Comparison of ENCODE assay signal across 29 cellular contexts in genomic region chr17:76235883-76236282, GRCh38.
"Had no signal": no experiment of that assay in that cellular context is flagged by ENCODE, and none has a peak within 500 bp of the region (broad histone marks: within the 10 kb centered on the region; RNA-seq: fewer than 3 reads in every experiment).

No MANE protein-coding gene starts in this region.

- H3K27me3 Mint-ChIP-seq: activated CD4-positive, alpha-beta T cell treated with anti-CD3 and anti-CD28 coated beads, Interleukin-2, amount 10 ng/mL, durations not matched to agents 24 days and 14 days; activated CD8-positive, alpha-beta T cell treated with anti-CD3 and anti-CD28 coated beads for 36 hours had no signal

- ATAC-seq: activated CD8-positive, alpha-beta T cell treated with anti-CD3 and anti-CD28 coated beads for 36 hours; activated naive CD4-positive, alpha-beta T cell treated with anti-CD3 and anti-CD28 coated beads, Interleukin-2, amount 50 U/mL, for 72 hours; activated T-cell treated with anti-CD3 and anti-CD28 coated beads, Interleukin-2, amount 50 U/mL, for 4 hours had no signal

- H3K27ac Mint-ChIP-seq: activated CD4-positive, alpha-beta T cell treated with anti-CD3 and anti-CD28 coated beads, Interleukin-2, amount 10 ng/mL, durations not matched to agents 24 days and 14 days; activated CD8-positive, alpha-beta T cell treated with anti-CD3 and anti-CD28 coated beads for 36 hours; activated naive CD4-positive, alpha-beta T cell treated with anti-CD3 and anti-CD28 coated beads for 36 hours; activated naive CD4-positive, alpha-beta T cell treated with anti-CD3 and anti-CD28 coated beads, Interleukin-2, amount 50 U/mL, for 72 hours; activated T-helper 1 cell treated with anti-CD3 and anti-CD28 coated beads, Interleukin-12 subunit alpha, Interleukin-12 subunit beta, Interleukin-2, Interleukin-4 antibody, amounts not matched to agents 30 ng/mL and 10 ng/mL and 1 ng/mL, durations not matched to agents 14 hours and 24 hours and 36 hours had no signal

- H3K4me3 Mint-ChIP-seq: activated CD4-positive, alpha-beta T cell treated with anti-CD3 and anti-CD28 coated beads, Interleukin-2, amount 10 ng/mL, durations not matched to agents 24 days and 14 days; activated CD8-positive, alpha-beta T cell treated with anti-CD3 and anti-CD28 coated beads for 36 hours; activated naive CD4-positive, alpha-beta T cell treated with anti-CD3 and anti-CD28 coated beads for 36 hours; activated T-cell treated with anti-CD3 and anti-CD28 coated beads, Interleukin-2, amount 50 U/mL, for 4 hours; activated T-helper 1 cell treated with anti-CD3 and anti-CD28 coated beads, Interleukin-12 subunit alpha, Interleukin-12 subunit beta, Interleukin-2, Interleukin-4 antibody, amounts not matched to agents 30 ng/mL and 10 ng/mL and 1 ng/mL, durations not matched to agents 14 hours and 24 hours and 36 hours had no signal

- DNase-seq: activated CD4-positive, alpha-beta T cell treated with anti-CD3 and anti-CD28 coated beads, Interleukin-2, amount 10 ng/mL, durations not matched to agents 24 days and 14 days; activated CD4-positive, alpha-beta T cell treated with anti-CD3 and anti-CD28 coated beads, Interleukin-2, amount 50 U/mL, for 4 hours; activated CD8-positive, alpha-beta memory T cell treated with anti-CD3 and anti-CD28 coated beads, Interleukin-2, amount 50 U/mL, for 4 hours; activated CD8-positive, alpha-beta T cell treated with anti-CD3 and anti-CD28 coated beads for 36 hours; activated gamma-delta T cell treated with Interleukin-2 at 50 U/mL for 16 hours; activated naive CD4-positive, alpha-beta T cell treated with anti-CD3 and anti-CD28 coated beads for 36 hours; activated T-cell treated with anti-CD3 and anti-CD28 coated beads for 4 hours; activated T-cell treated with anti-CD3 and anti-CD28 coated beads, Interleukin-2, amount 50 U/mL, for 4 hours; amniotic stem cell; aorta; brain microvascular endothelial cell; central memory CD4-positive, alpha-beta T cell; NCI-H1092 treated with DMSO at 0.1 percent for 48 hours; NCI-H1417; NCI-H146; NCI-H187; NCI-H2029 treated with DMSO at 0.1 percent for 48 hours; NCI-H2107; NCI-H2171; NCI-H510A; NCI-H526; NCI-H748 treated with DMSO at 0.1 percent for 48 hours; NK-92 treated with Interleukin-12 subunit alpha and Interleukin-12 subunit beta, amount 100 ng/mL, for 24 hours; PC-9; Right ventricle myocardium superior; SW 1271; T1000 had no signal

- H3K36me3 ChIP-seq: brain microvascular endothelial cell had no signal

- H3K4me3 ChIP-seq: PC-9 had no signal

- H3K27ac ChIP-seq: brain microvascular endothelial cell, PC-9 had no signal
